ENCODE assay signal across 21 cellular contexts in genomic region chr13:112790735-112791641, GRCh38.
A peak's percentile ranks its signal among the peaks of the same experiment; 100 is the strongest.
DNase-seq lines count a peak whose midpoint lies in the region; ATAC-seq and TF ChIP-seq lines count a peak whose summit lies in the region.
"Had no signal": no experiment of that assay in that cellular context is flagged by ENCODE, and none has a peak within 500 bp of the region (broad histone marks: within the 10 kb centered on the region; RNA-seq: fewer than 3 reads in every experiment).

No MANE protein-coding gene starts in this region.

- peak overlapping the region; percentile 75 for H3K27ac ChIP-seq in cardiac muscle cell
- H3K27ac ChIP-seq: ascending aorta, coronary artery, SJSA1 had no signal

- no peaks in the 10 kb centered on the region for H3K9me3 ChIP-seq in cardiac muscle cell (ENCODE audit: low read depth)
- H3K9me3 ChIP-seq: ascending aorta, SJSA1 had no signal

- H3K4me3 ChIP-seq in cardiac muscle cell, result no peak overlapping the region
- H3K4me3 ChIP-seq: ascending aorta, coronary artery, GM12878, SJSA1 had no signal

- DNase-seq in cardiac muscle cell (ENCODE audit: low read depth in 1 of 2, low spot score in 1 of 2), result peak in 1 of 2 donors; percentile 30
- no peak for DNase-seq in Right ventricle myocardium superior
- DNase-seq in WTC11 (ENCODE audit: low spot score), result peak; percentile 11
- DNase-seq in kidney tubule cell (ENCODE audit: low spot score), result peak; percentile 72
- DNase-seq in type B pancreatic cell (ENCODE audit: extremely low spot score, unreplicated experiment), result peak; percentile 66
- no peak for DNase-seq in stimulated activated CD4-positive, alpha-beta T cell treated with anti-CD3 and anti-CD28 coated beads, Interleukin-2, amount 100 ng/mL, for 48 hours
- no peak for DNase-seq in UCSD-AML1 (lab: John Stamatoyannopoulos, UW; ENCODE audit: unreplicated experiment)
- DNase-seq in stimulated activated naive CD4-positive, alpha-beta T cell treated with Interleukin-2 at 50 U/mL for 16 hours (lab: John Stamatoyannopoulos, UW), result no peak
- DNase-seq: activated naive CD4-positive, alpha-beta T cell; erythroblast; mammary epithelial cell; PC-3; stimulated activated CD4-positive, alpha-beta T cell treated with anti-CD3 and anti-CD28 coated beads, Interleukin-15, amount 100 ng/mL, for 24 hours had no signal

- TF ChIP-seq CTCF in cardiac muscle cell (IDR thresholded peaks at IDR 0.05; ENCODE audit: low read depth, low read length), result no peak
- no peak for TF ChIP-seq CTCF in WTC11 (IDR thresholded peaks at IDR 0.05)
- TF ChIP-seq CTCF in type B pancreatic cell (conservative IDR thresholded peaks at IDR 0.05), result no peak

- H3K9me3 Mint-ChIP-seq in WTC11, result peaks cover 25% of the 10 kb centered on the region
- no peaks in the 10 kb centered on the region for H3K9me3 Mint-ChIP-seq in type B pancreatic cell
- H3K9me3 Mint-ChIP-seq: T-helper 2 cell treated with Interferon-gamma antibody and Interleukin-4, amounts not matched to agents 5 μg/mL and 100 μg/mL, for 36 hours had no signal

- CTCF ChIA-PET in WTC11 (lab: Charles Lee), result no interaction called here

- H3K27ac Mint-ChIP-seq in WTC11 (no peak overlapping the region; the same call in 1 of the 2 replicates), type B pancreatic cell (no peak overlapping the region)
- H3K27ac Mint-ChIP-seq: CD8-positive, alpha-beta memory T cell; stimulated activated naive CD8-positive, alpha-beta T cell treated with anti-CD3 and anti-CD28 coated beads, Interleukin-15, Interleukin-2, amounts not matched to agents 100 ng/mL and 50 ng/mL, for 24 hours; T-helper 2 cell treated with Interferon-gamma antibody and Interleukin-4, amounts not matched to agents 5 μg/mL and 100 μg/mL, for 36 hours had no signal

- H3K4me3 Mint-ChIP-seq in WTC11 (no peak overlapping the region), type B pancreatic cell (no peak overlapping the region)
- H3K4me3 Mint-ChIP-seq: CD8-positive, alpha-beta memory T cell; nephron; stimulated activated naive CD8-positive, alpha-beta T cell treated with anti-CD3 and anti-CD28 coated beads, Interleukin-15, Interleukin-2, amounts not matched to agents 100 ng/mL and 50 ng/mL, for 24 hours; T-helper 2 cell treated with Interferon-gamma antibody and Interleukin-4, amounts not matched to agents 5 μg/mL and 100 μg/mL, for 36 hours had no signal

- POLR2A ChIA-PET in WTC11 (lab: Charles Lee), result interaction anchor here (0.8 kb wide), 1 partner anchor 101 kb away, joined by 3 read pairs; no protein-coding TSS in a partner anchor

- H3K27me3 ChIP-seq in cardiac muscle cell, result no peaks in the 10 kb centered on the region
- H3K27me3 ChIP-seq: ascending aorta, SJSA1 had no signal

- no peaks in the 10 kb centered on the region for H3K36me3 ChIP-seq in cardiac muscle cell
- H3K36me3 ChIP-seq: SJSA1 had no signal

- H3K27me3 Mint-ChIP-seq in WTC11 (ENCODE audit: low read depth) (no peaks in the 10 kb centered on the region), type B pancreatic cell (no peaks in the 10 kb centered on the region)
- H3K27me3 Mint-ChIP-seq: CD8-positive, alpha-beta memory T cell; stimulated activated naive CD8-positive, alpha-beta T cell treated with anti-CD3 and anti-CD28 coated beads, Interleukin-15, Interleukin-2, amounts not matched to agents 100 ng/mL and 50 ng/mL, for 24 hours had no signal

- peaks cover 43% of the 10 kb centered on the region for H3K36me3 Mint-ChIP-seq in WTC11
- peaks cover 14% of the 10 kb centered on the region for H3K36me3 Mint-ChIP-seq in type B pancreatic cell

- intact Hi-C loops in Right ventricle myocardium superior (cut with DNase I), result no loop called here

- H3K4me1 ChIP-seq in cardiac muscle cell (ENCODE audit: low read depth), result peaks cover 14% of the 10 kb centered on the region
- H3K4me1 ChIP-seq: ascending aorta, SJSA1 had no signal

- ATAC-seq in Right ventricle myocardium superior (ENCODE audit: poor library complexity) (no peak), WTC11 (peak; percentile 24)
- ATAC-seq: GM12878, PC-3 had no signal

- H3K4me1 Mint-ChIP-seq in WTC11, result peaks cover 23% of the 10 kb centered on the region
- H3K4me1 Mint-ChIP-seq in type B pancreatic cell (ENCODE audit: unreplicated experiment), result peaks cover 8% of the 10 kb centered on the region

TF ChIP-seq in WTC11, 78 proteins besides CTCF, POLR2A, EP300 and RAD21:
- TF ChIP-seq FOXP4 (CRISPR knock-in tag; IDR thresholded peaks at IDR 0.05) (no peak), PRRX2 (CRISPR knock-in tag; IDR thresholded peaks at IDR 0.05) (no peak), MLX (CRISPR knock-in tag; IDR thresholded peaks at IDR 0.05) (no peak), ZNF232 (CRISPR knock-in tag; IDR thresholded peaks at IDR 0.05) (no peak), USF1 (CRISPR knock-in tag; IDR thresholded peaks at IDR 0.05) (no peak), AR (CRISPR knock-in tag; IDR thresholded peaks at IDR 0.05) (no peak), NFYB (CRISPR knock-in tag; conservative IDR thresholded peaks at IDR 0.05; ENCODE audit: low read depth) (no peak)

Comparison
In these comparisons a context has a peak if more than half of its experiments do, and no peak if none do; other contexts are left out.
1. DNase-seq: peak in WTC11 (single experiment), kidney tubule cell (single experiment) and type B pancreatic cell (single experiment); none in Right ventricle myocardium superior (single experiment), stimulated activated CD4-positive, alpha-beta T cell treated with anti-CD3 and anti-CD28 coated beads, Interleukin-2, amount 100 ng/mL, for 48 hours (0 of 2), UCSD-AML1 (single experiment) and stimulated activated naive CD4-positive, alpha-beta T cell treated with Interleukin-2 at 50 U/mL for 16 hours (single experiment).